In the genomic region with DNA sequence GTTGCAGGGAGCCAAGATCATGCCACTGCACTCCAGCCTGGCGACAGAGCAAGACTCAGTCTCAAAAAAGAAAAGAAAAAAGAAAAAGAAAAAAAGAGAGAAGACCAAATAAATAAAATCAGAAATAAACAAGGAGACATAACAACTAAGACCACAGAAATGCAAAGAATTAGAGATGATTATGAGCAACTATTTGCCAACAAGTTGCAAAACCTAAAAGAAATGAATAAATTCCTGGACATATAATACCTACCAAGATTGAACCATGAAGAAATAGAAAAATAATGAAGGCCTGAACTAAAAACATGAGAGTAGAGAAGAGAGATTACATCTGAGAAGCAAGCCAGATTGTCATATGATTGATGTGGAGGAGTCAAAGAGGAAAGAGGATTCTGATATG, we compare ENCODE assay signal across 19 cellular contexts.
"Had no signal": no experiment of that assay in that cellular context is flagged by ENCODE, and none has a peak within 500 bp of the region (broad histone marks: within the 10 kb centered on the region; RNA-seq: fewer than 3 reads in every experiment).

No MANE protein-coding gene starts in this region.

- H3K9me3 ChIP-seq: SJSA1 had no signal

- DNase-seq: Karpas-422, KG1, MM.1S, NCI-H1092 treated with DMSO at 0.1 percent for 48 hours, NCI-H1436, NCI-H187, NCI-H2029, NCI-H2081 treated with DMSO at 0.1 percent for 48 hours, NCI-H2171, NCI-H226, NCI-H446, NCI-H510A, NCI-H524 treated with DMSO at 0.1 percent for 48 hours, NCI-H69, NCI-H774, Right ventricle myocardium superior, RPMI8226, SIG-M5 had no signal

- H3K36me3 ChIP-seq: SJSA1 had no signal

- H3K4me3 ChIP-seq: SJSA1 had no signal

- H3K27ac ChIP-seq: SJSA1 had no signal

- H3K27me3 ChIP-seq: SJSA1 had no signal
